ENCODE assay signal across 10 cellular contexts in genomic region chr21:46668381-46668780, GRCh38. TPM values are rescaled to one million over a fixed set of nuclear protein-coding genes. Genes with fewer than 3 reads are reported as not detected.
DNase-seq lines count a peak whose midpoint lies in the region; ATAC-seq and TF ChIP-seq lines count a peak whose summit lies in the region.
"Had no signal": no experiment of that assay in that cellular context is flagged by ENCODE, and none has a peak within 500 bp of the region (broad histone marks: within the 10 kb centered on the region; RNA-seq: fewer than 3 reads in every experiment).

No MANE protein-coding gene starts in this region.

- no peak overlapping the region for H3K27ac ChIP-seq in heart left ventricle
- H3K27ac ChIP-seq in thoracic aorta: no peak overlapping the region
- H3K27ac ChIP-seq in caudate nucleus (ENCODE audit: low read depth, low read length): no peak overlapping the region

- no peak for TF ChIP-seq POLR2A in heart left ventricle (IDR thresholded peaks at IDR 0.05)

- peaks cover 13% of the 10 kb centered on the region for H3K4me1 Mint-ChIP-seq in activated naive CD8-positive, alpha-beta T cell treated with anti-CD3 and anti-CD28 coated beads for 36 hours

- ATAC-seq in heart left ventricle (no peak), left cardiac atrium (no peak), thoracic aorta (ENCODE audit: insufficient number of reproducible peaks, low FRiP score, low read depth) (no peak), GM21723 (IDR thresholded peaks at IDR 0.05; ENCODE audit: unreplicated experiment) (no peak)

- intact Hi-C loops in heart left ventricle (cut with DNase I) (no loop called here), left cardiac atrium (cut with DNase I) (no loop called here)

- H3K4me3 Mint-ChIP-seq in activated naive CD8-positive, alpha-beta T cell treated with anti-CD3 and anti-CD28 coated beads for 36 hours: peak overlapping the region; percentile 81

- H3K4me3 ChIP-seq in heart left ventricle: peak overlapping the region in 7 of 12 donors; percentile 27 to 59 (median 52)
- H3K4me3 ChIP-seq in iPS-15b (ENCODE audit: low read depth, low read length): peak overlapping the region; percentile 93
- H3K4me3 ChIP-seq in thoracic aorta: peak overlapping the region; percentile 70

- no peak for DNase-seq in heart left ventricle
- DNase-seq in left cardiac atrium: no peak
- no peak for DNase-seq in activated naive CD8-positive, alpha-beta T cell treated with anti-CD3 and anti-CD28 coated beads for 36 hours
- no peak for DNase-seq in thoracic aorta (ENCODE audit: low spot score)
- DNase-seq in putamen (ENCODE audit: low spot score): no peak
- DNase-seq in caudate nucleus (lab: John Stamatoyannopoulos, UW): no peak
- DNase-seq: central memory CD4-positive, alpha-beta T cell; T-helper 9 cell had no signal

- H3K4me1 ChIP-seq in heart left ventricle: peaks cover 0 to 16% (median 11%) of the 10 kb centered on the region in 12 donors
- H3K4me1 ChIP-seq in iPS-15b (ENCODE audit: control insufficient read depth, insufficient read depth, low read length): no peaks in the 10 kb centered on the region
- peaks cover 13 to 15% of the 10 kb centered on the region in 2 donors for H3K4me1 ChIP-seq in thoracic aorta (ENCODE audit: control insufficient read depth in 1 of 2, low read depth in 2 of 2)

- H3K36me3 ChIP-seq in heart left ventricle: peaks cover 0 to 24% (median 18%) of the 10 kb centered on the region in 9 donors
- peaks cover 8% of the 10 kb centered on the region for H3K36me3 ChIP-seq in iPS-15b (ENCODE audit: control insufficient read depth, insufficient read depth, low read length)
- H3K36me3 ChIP-seq in thoracic aorta: peaks cover 17% of the 10 kb centered on the region

- H3K36me3 Mint-ChIP-seq in activated naive CD8-positive, alpha-beta T cell treated with anti-CD3 and anti-CD28 coated beads for 36 hours: peaks cover 5% of the 10 kb centered on the region

- H3K27me3 Mint-ChIP-seq in activated naive CD8-positive, alpha-beta T cell treated with anti-CD3 and anti-CD28 coated beads for 36 hours: no peaks in the 10 kb centered on the region

- WGBS in heart left ventricle, 4 donors: 62 to 68% (median 64%) methylated on average over 2 of the region's 2 CpGs

- no peaks in the 10 kb centered on the region for H3K9me3 ChIP-seq in heart left ventricle
- H3K9me3 ChIP-seq in iPS-15b (ENCODE audit: control insufficient read depth, insufficient read depth, low read length): no peaks in the 10 kb centered on the region
- no peaks in the 10 kb centered on the region for H3K9me3 ChIP-seq in thoracic aorta

- no peak overlapping the region for H3K9ac ChIP-seq in iPS-15b (ENCODE audit: low read depth, low read length)

- peak overlapping the region; percentile 72 for H3K27ac Mint-ChIP-seq in activated naive CD8-positive, alpha-beta T cell treated with anti-CD3 and anti-CD28 coated beads for 36 hours

- TF ChIP-seq CTCF in heart left ventricle (IDR thresholded peaks at IDR 0.05): no peak
- TF ChIP-seq CTCF in thoracic aorta (IDR thresholded peaks at IDR 0.05): no peak

- H3K27me3 ChIP-seq in heart left ventricle (peaks cover 0 to 34% (median 8%) of the 10 kb centered on the region in 9 donors), iPS-15b (ENCODE audit: control insufficient read depth, insufficient read depth, low read length) (no peaks in the 10 kb centered on the region), thoracic aorta (replicated peaks; ENCODE audit: insufficient read depth) (no peaks in the 10 kb centered on the region)

- no peaks in the 10 kb centered on the region for H3K9me3 Mint-ChIP-seq in activated naive CD8-positive, alpha-beta T cell treated with anti-CD3 and anti-CD28 coated beads for 36 hours

RNA-seq across cellular contexts. Expression of gene PRMT2, which starts 32.9 kb away (rescaled TPM):
- total RNA-seq in heart left ventricle (10 to 100 TPM; 35.1 to 74.8 (median 56.4) TPM), left cardiac atrium (10 to 100 TPM; 60.2 to 67.9 TPM), thoracic aorta (100 to 1,000 TPM; 125 to 126 TPM)
- 10 to 100 TPM; 27.3 to 53.1 TPM for polyA plus RNA-seq in heart left ventricle
- 10 to 100 TPM; 56.8 to 59.9 TPM for total RNA-seq in activated naive CD8-positive, alpha-beta T cell treated with anti-CD3 and anti-CD28 coated beads for 36 hours
